ENCODE assay signal across 10 cellular contexts in the genomic region with DNA sequence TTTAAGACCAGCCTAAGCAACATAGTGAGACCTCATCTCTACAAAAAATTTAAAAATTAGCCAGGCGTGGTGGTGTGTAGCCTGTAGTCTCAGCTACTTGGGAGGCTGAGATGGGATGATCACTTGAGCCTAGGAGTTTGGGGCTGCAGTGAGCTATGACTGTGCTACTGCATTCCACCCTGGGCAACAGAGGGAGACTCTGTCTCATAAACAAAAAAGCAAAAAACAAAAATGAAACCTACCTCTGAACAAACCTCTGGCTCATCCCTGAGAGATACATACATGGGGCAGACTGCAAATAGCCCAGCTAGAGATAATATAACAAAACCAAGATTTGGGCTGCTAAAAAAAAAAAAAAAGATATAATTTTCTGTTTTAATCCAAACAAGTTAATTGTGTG.
DNase-seq lines count a peak whose midpoint lies in the region; ATAC-seq and TF ChIP-seq lines count a peak whose summit lies in the region.
"Had no signal": no experiment of that assay in that cellular context is flagged by ENCODE, and none has a peak within 500 bp of the region (broad histone marks: within the 10 kb centered on the region; RNA-seq: fewer than 3 reads in every experiment).

No MANE protein-coding gene starts in this region.

- no peaks in the 10 kb centered on the region for H3K36me3 Mint-ChIP-seq in T-helper 1 cell treated with Interleukin-12 subunit alpha and Interleukin-12 subunit beta and Interleukin-4 antibody, amounts not matched to agents 30 μg/mL and 1 μg/mL, for 36 hours (ENCODE audit: low read depth)
- H3K36me3 Mint-ChIP-seq: activated naive CD4-positive, alpha-beta T cell treated with anti-CD3 and anti-CD28 coated beads, Interleukin-2, amount 50 U/mL, for 24 hours had no signal

- peak; percentile 29 for TF ChIP-seq CTCF in GM12864 (IDR thresholded peaks at IDR 0.05; ENCODE audit: low read depth, low read length, missing control alignments)

- peaks cover 2% of the 10 kb centered on the region for H3K4me1 Mint-ChIP-seq in T-helper 1 cell treated with Interleukin-12 subunit alpha and Interleukin-12 subunit beta and Interleukin-4 antibody, amounts not matched to agents 30 μg/mL and 1 μg/mL, for 36 hours (ENCODE audit: low read depth)

- H3K27me3 Mint-ChIP-seq in T-helper 1 cell treated with Interleukin-12 subunit alpha and Interleukin-12 subunit beta and Interleukin-4 antibody, amounts not matched to agents 30 μg/mL and 1 μg/mL, for 36 hours (ENCODE audit: low read depth) = peaks cover 7% of the 10 kb centered on the region

- H3K9me3 Mint-ChIP-seq in T-helper 1 cell treated with Interleukin-12 subunit alpha and Interleukin-12 subunit beta and Interleukin-4 antibody, amounts not matched to agents 30 μg/mL and 1 μg/mL, for 36 hours = no peaks in the 10 kb centered on the region
- H3K9me3 Mint-ChIP-seq: activated naive CD4-positive, alpha-beta T cell treated with anti-CD3 and anti-CD28 coated beads, Interleukin-2, amount 50 U/mL, for 24 hours had no signal

- no peak overlapping the region for H3K4me3 ChIP-seq in GM12864 (ENCODE audit: low read depth, low read length)

- DNase-seq in GM12864 (ENCODE audit: low read depth) = no peak
- no peak for DNase-seq in MV-4-11 (lab: John Stamatoyannopoulos, UW)
- no peak for DNase-seq in NCI-H1417 treated with DMSO at 0.1 percent for 48 hours (lab: John Stamatoyannopoulos, UW)
- no peak for DNase-seq in amygdala (lab: John Stamatoyannopoulos, UW)
- no peak for DNase-seq in effector CD4-positive, alpha-beta T cell
- DNase-seq: kidney glomerular epithelial cell had no signal

- peak overlapping the region; percentile 12 for H3K27ac Mint-ChIP-seq in T-helper 1 cell treated with Interleukin-12 subunit alpha and Interleukin-12 subunit beta and Interleukin-4 antibody, amounts not matched to agents 30 μg/mL and 1 μg/mL, for 36 hours
- H3K27ac Mint-ChIP-seq: activated naive CD4-positive, alpha-beta T cell treated with anti-CD3 and anti-CD28 coated beads, Interleukin-2, amount 50 U/mL, for 24 hours had no signal

- ATAC-seq in GM18907 (IDR thresholded peaks at IDR 0.05; ENCODE audit: unreplicated experiment) (peak; percentile 96), HG02763 (IDR thresholded peaks at IDR 0.05; ENCODE audit: unreplicated experiment) (peak; percentile 73)

- no peak overlapping the region for H3K4me3 Mint-ChIP-seq in T-helper 1 cell treated with Interleukin-12 subunit alpha and Interleukin-12 subunit beta and Interleukin-4 antibody, amounts not matched to agents 30 μg/mL and 1 μg/mL, for 36 hours
- H3K4me3 Mint-ChIP-seq: activated naive CD4-positive, alpha-beta T cell treated with anti-CD3 and anti-CD28 coated beads, Interleukin-2, amount 50 U/mL, for 24 hours had no signal
